In the genomic region with DNA sequence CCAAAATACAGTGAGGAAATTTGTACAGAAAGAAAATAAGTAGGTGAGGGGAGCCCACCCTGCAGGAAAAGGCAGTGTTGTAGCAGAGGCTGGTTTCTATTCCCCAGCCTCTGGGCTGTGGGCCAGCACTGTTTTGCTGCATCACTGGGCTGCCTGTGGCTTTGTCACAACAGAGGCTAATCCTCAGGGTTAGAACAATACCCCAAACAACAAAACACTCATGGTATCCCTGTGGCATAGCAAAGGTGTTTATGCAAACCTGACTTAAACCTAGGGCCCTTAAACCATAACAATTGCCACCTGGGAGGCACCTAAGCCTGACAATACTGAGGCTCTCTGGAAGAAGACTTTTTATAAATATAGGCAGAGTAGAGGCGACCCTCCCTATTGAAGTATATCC, we compare ENCODE assay signal across 25 cellular contexts.
DNase-seq lines count a peak whose midpoint lies in the region; ATAC-seq, FAIRE-seq and TF ChIP-seq lines count a peak whose summit lies in the region.
"Had no signal": no experiment of that assay in that cellular context is flagged by ENCODE, and none has a peak within 500 bp of the region (broad histone marks: within the 10 kb centered on the region; RNA-seq: fewer than 3 reads in every experiment).

No MANE protein-coding gene starts in this region.

- DNase-seq in HAP-1 (ENCODE audit: low spot score in 2 of 2) (peak; percentile 8 to 53), NCI-H345 treated with DMSO at 0.1 percent for 48 hours (lab: John Stamatoyannopoulos, UW; ENCODE audit: unreplicated experiment) (peak; percentile 72), globus pallidus (ENCODE audit: low spot score) (peak; percentile 4), neural progenitor cell (ENCODE audit: low spot score) (peak; percentile 85), RCC 7860 (ENCODE audit: low spot score) (no peak), GM13976 (ENCODE audit: low spot score) (no peak), NCI-H2227 treated with DMSO at 0.1 percent for 48 hours (lab: John Stamatoyannopoulos, UW) (no peak)
- no peak for DNase-seq in activated T-cell treated with anti-CD3 and anti-CD28 coated beads, Interleukin-2, amount 50 U/mL, for 4 hours
- DNase-seq: activated CD4-positive, alpha-beta T cell treated with anti-CD3 and anti-CD28 coated beads, Interleukin-2, amount 50 U/mL, for 48 hours; activated CD8-positive, alpha-beta memory T cell treated with anti-CD3 and anti-CD28 coated beads, Interleukin-2, amount 50 U/mL, for 4 hours; activated naive CD4-positive, alpha-beta T cell treated with anti-CD3 and anti-CD28 coated beads, Interleukin-2, amount 10 ng/mL, durations not matched to agents 7 days and 5 days; effector CD8-positive, alpha-beta T cell; HFFc6; left ventricle myocardium inferior; naive thymus-derived CD4-positive, alpha-beta T cell; NCI-H1092; NCI-H187; NCI-H446 treated with DMSO at 0.1 percent for 48 hours; Peyer's patch; SJCRH30; T-helper 1 cell; tibial artery had no signal

- no peaks in the 10 kb centered on the region for H3K9me3 Mint-ChIP-seq in neural progenitor cell
- peaks cover 9% of the 10 kb centered on the region for H3K9me3 Mint-ChIP-seq in activated T-cell treated with anti-CD3 and anti-CD28 coated beads, Interleukin-2, amount 50 U/mL, for 4 hours
- H3K9me3 Mint-ChIP-seq: mesothelial cell of epicardium had no signal

- H3K4me1 ChIP-seq in HAP-1 (peaks cover 4% of the 10 kb centered on the region), neural progenitor cell (peaks cover 23% of the 10 kb centered on the region)
- H3K4me1 ChIP-seq: left ventricle myocardium inferior, Peyer's patch, SJCRH30, tibial artery had no signal

- no peak for TF ChIP-seq CTCF in neural progenitor cell (IDR thresholded peaks at IDR 0.05)
- TF ChIP-seq CTCF in GM13976 (IDR thresholded peaks at IDR 0.05; ENCODE audit: borderline replicate concordance, control extremely low read depth, extremely low read depth, insufficient read depth, missing control alignments): no peak

- H3K9ac ChIP-seq in neural progenitor cell: no peak overlapping the region

- peak overlapping the region; percentile 70 for H3K4me2 ChIP-seq in neural progenitor cell

- no peak for FAIRE-seq in RCC 7860 (lab: Jason Lieb, UNC)
- FAIRE-seq: GM12878 had no signal

- in situ Hi-C loops in HAP-1 (cut with MboI; ENCODE audit: low sequenced_read_pairs) (no loop called here), GM13976 (cut with MboI; ENCODE audit: low sequenced_read_pairs, unreplicated experiment) (no loop called here)

- no peaks in the 10 kb centered on the region for H3K79me2 ChIP-seq in neural progenitor cell (ENCODE audit: low read depth)

- H3K36me3 ChIP-seq in HAP-1 (replicated peaks) (no peaks in the 10 kb centered on the region), neural progenitor cell (no peaks in the 10 kb centered on the region)
- H3K36me3 ChIP-seq: left ventricle myocardium inferior, Peyer's patch, SJCRH30, tibial artery had no signal

- peaks cover 28% of the 10 kb centered on the region for H3F3A ChIP-seq in neural progenitor cell (ENCODE audit: low read depth)

- peaks cover 25% of the 10 kb centered on the region for H3K4me1 Mint-ChIP-seq in neural progenitor cell
- no peaks in the 10 kb centered on the region for H3K4me1 Mint-ChIP-seq in activated T-cell treated with anti-CD3 and anti-CD28 coated beads, Interleukin-2, amount 50 U/mL, for 4 hours (ENCODE audit: low read depth)
- H3K4me1 Mint-ChIP-seq: activated naive CD4-positive, alpha-beta T cell treated with anti-CD3 and anti-CD28 coated beads, Interleukin-2, amount 10 ng/mL, durations not matched to agents 7 days and 5 days; mesothelial cell of epicardium; naive thymus-derived CD4-positive, alpha-beta T cell had no signal

- no peak overlapping the region for H3K4me3 ChIP-seq in HAP-1
- H3K4me3 ChIP-seq in neural progenitor cell: no peak overlapping the region
- H3K4me3 ChIP-seq: GM12878, left ventricle myocardium inferior, Peyer's patch, SJCRH30, skin epidermis, tibial artery had no signal

- no peaks in the 10 kb centered on the region for H3K9me3 ChIP-seq in HAP-1
- H3K9me3 ChIP-seq in neural progenitor cell (ENCODE audit: low read depth): no peaks in the 10 kb centered on the region
- H3K9me3 ChIP-seq: left ventricle myocardium inferior, Peyer's patch, SJCRH30, tibial artery had no signal

- H4K20me1 ChIP-seq in neural progenitor cell (ENCODE audit: low read depth): no peaks in the 10 kb centered on the region

- ATAC-seq in activated T-cell treated with anti-CD3 and anti-CD28 coated beads, Interleukin-2, amount 50 U/mL, for 4 hours: no peak
- ATAC-seq: GM12878; naive thymus-derived CD4-positive, alpha-beta T cell had no signal

- H2AFZ ChIP-seq in neural progenitor cell (replicated peaks): no peak overlapping the region

- no peaks in the 10 kb centered on the region for H3K36me3 Mint-ChIP-seq in neural progenitor cell
- no peaks in the 10 kb centered on the region for H3K36me3 Mint-ChIP-seq in activated T-cell treated with anti-CD3 and anti-CD28 coated beads, Interleukin-2, amount 50 U/mL, for 4 hours (ENCODE audit: insufficient read depth)
- H3K36me3 Mint-ChIP-seq: activated naive CD4-positive, alpha-beta T cell treated with anti-CD3 and anti-CD28 coated beads, Interleukin-2, amount 10 ng/mL, durations not matched to agents 7 days and 5 days; mesothelial cell of epicardium had no signal

- peak overlapping the region; percentile 68 for H3K27ac ChIP-seq in neural progenitor cell
- H3K27ac ChIP-seq: left ventricle myocardium inferior, Peyer's patch, SJCRH30, skin epidermis, tibial artery had no signal

- H3K27ac Mint-ChIP-seq in neural progenitor cell: no peak overlapping the region
- H3K27ac Mint-ChIP-seq: activated naive CD4-positive, alpha-beta T cell treated with anti-CD3 and anti-CD28 coated beads, Interleukin-2, amount 10 ng/mL, durations not matched to agents 7 days and 5 days; HFFc6; mesothelial cell of epicardium; naive thymus-derived CD4-positive, alpha-beta T cell had no signal

- H3K27me3 Mint-ChIP-seq in neural progenitor cell (ENCODE audit: insufficient read depth, low read depth): peaks cover 4% of the 10 kb centered on the region
- H3K27me3 Mint-ChIP-seq in activated T-cell treated with anti-CD3 and anti-CD28 coated beads, Interleukin-2, amount 50 U/mL, for 4 hours (ENCODE audit: low read depth): no peaks in the 10 kb centered on the region
- H3K27me3 Mint-ChIP-seq: activated naive CD4-positive, alpha-beta T cell treated with anti-CD3 and anti-CD28 coated beads, Interleukin-2, amount 10 ng/mL, durations not matched to agents 7 days and 5 days had no signal

- H3K4me3 Mint-ChIP-seq in neural progenitor cell: no peak overlapping the region
- no peak overlapping the region for H3K4me3 Mint-ChIP-seq in activated T-cell treated with anti-CD3 and anti-CD28 coated beads, Interleukin-2, amount 50 U/mL, for 4 hours
- H3K4me3 Mint-ChIP-seq: activated naive CD4-positive, alpha-beta T cell treated with anti-CD3 and anti-CD28 coated beads, Interleukin-2, amount 10 ng/mL, durations not matched to agents 7 days and 5 days; HFFc6; mesothelial cell of epicardium; naive thymus-derived CD4-positive, alpha-beta T cell had no signal

- no peaks in the 10 kb centered on the region for H3K27me3 ChIP-seq in HAP-1 (ENCODE audit: low read depth)
- H3K27me3 ChIP-seq in neural progenitor cell: no peaks in the 10 kb centered on the region
- H3K27me3 ChIP-seq: Peyer's patch, SJCRH30, tibial artery had no signal

Comparison
In these comparisons a context has a peak if more than half of its experiments do, and no peak if none do; other contexts are left out.
1. DNase-seq: peak in HAP-1 (2 of 2), NCI-H345 treated with DMSO at 0.1 percent for 48 hours (single experiment), globus pallidus (single experiment) and neural progenitor cell (single experiment); none in RCC 7860 (single experiment), GM13976 (single experiment), activated T-cell treated with anti-CD3 and anti-CD28 coated beads, Interleukin-2, amount 50 U/mL, for 4 hours (single experiment) and NCI-H2227 treated with DMSO at 0.1 percent for 48 hours (single experiment).